ENCODE assay signal across 26 cellular contexts in genomic region chr4:3198906-3199305, GRCh38. TPM values are rescaled to one million over a fixed set of nuclear protein-coding genes. Genes with fewer than 3 reads are reported as not detected.
DNase-seq lines count a peak whose midpoint lies in the region; ATAC-seq and TF ChIP-seq lines count a peak whose summit lies in the region.
"Had no signal": no experiment of that assay in that cellular context is flagged by ENCODE, and none has a peak within 500 bp of the region (broad histone marks: within the 10 kb centered on the region; RNA-seq: fewer than 3 reads in every experiment).

No MANE protein-coding gene starts in this region.

- in situ Hi-C loops in gastrocnemius medialis (cut with MboI; ENCODE audit: low sequenced_read_pairs in 4 of 4), result no loop called here

- H3K4me3 ChIP-seq in gastroesophageal sphincter (no peak overlapping the region), gastrocnemius medialis (no peak overlapping the region), right atrium auricular region (no peak overlapping the region)
- H3K4me3 ChIP-seq in effector memory CD4-positive, alpha-beta T cell (ENCODE audit: insufficient read depth, low read depth, low read length, poor library complexity, severe bottlenecking), result no peak overlapping the region
- H3K4me3 ChIP-seq: SJSA1 had no signal

- no peaks in the 10 kb centered on the region for H3K9me3 ChIP-seq in gastroesophageal sphincter
- no peaks in the 10 kb centered on the region for H3K9me3 ChIP-seq in gastrocnemius medialis
- no peaks in the 10 kb centered on the region for H3K9me3 ChIP-seq in effector memory CD4-positive, alpha-beta T cell (ENCODE audit: control insufficient read depth, low read length)
- no peaks in the 10 kb centered on the region for H3K9me3 ChIP-seq in right atrium auricular region
- H3K9me3 ChIP-seq: BE2C, SJSA1 had no signal

- no peaks in the 10 kb centered on the region for H3K36me3 Mint-ChIP-seq in natural killer cell
- peaks cover 5% of the 10 kb centered on the region for H3K36me3 Mint-ChIP-seq in natural killer cell treated with Interleukin-12 subunit alpha and Interleukin-12 subunit beta and Interleukin-15 and Interleukin-18, amount 100 ng/mL, for 72 hours
- H3K36me3 Mint-ChIP-seq: IgD-negative memory B cell had no signal

- H3K4me1 ChIP-seq in gastroesophageal sphincter (peaks cover 7 to 37% (median 24%) of the 10 kb centered on the region in 3 donors), gastrocnemius medialis (peaks cover 41 to 43% of the 10 kb centered on the region in 2 donors), right atrium auricular region (peaks cover 0 to 9% of the 10 kb centered on the region in 2 donors)
- H3K4me1 ChIP-seq in effector memory CD4-positive, alpha-beta T cell (ENCODE audit: control insufficient read depth, insufficient read depth, low read length, poor library complexity, severe bottlenecking), result peaks cover 44% of the 10 kb centered on the region
- H3K4me1 ChIP-seq: SJSA1 had no signal

- peak overlapping the region in 3 of 4 donors; percentile 53 to 61 (median 55) for H3K27ac ChIP-seq in gastroesophageal sphincter
- peak overlapping the region; percentile 77 to 85 (median 82) for H3K27ac ChIP-seq in gastrocnemius medialis
- no peak overlapping the region for H3K27ac ChIP-seq in effector memory CD4-positive, alpha-beta T cell (ENCODE audit: insufficient read depth, low read length, poor library complexity, severe bottlenecking)
- no peak overlapping the region for H3K27ac ChIP-seq in right atrium auricular region
- H3K27ac ChIP-seq: HL-60, KMS-11, SJSA1 had no signal

- TF ChIP-seq POLR2A in gastroesophageal sphincter (IDR thresholded peaks at IDR 0.05) (no peak), gastrocnemius medialis (IDR thresholded peaks at IDR 0.05) (no peak)

- no peak for TF ChIP-seq EP300 in gastroesophageal sphincter (IDR thresholded peaks at IDR 0.05)

- ATAC-seq in natural killer cell, result no peak
- ATAC-seq in natural killer cell treated with Interleukin-12 subunit alpha and Interleukin-12 subunit beta and Interleukin-15 and Interleukin-18, amount 100 ng/mL, for 72 hours, result no peak
- no peak for ATAC-seq in gastroesophageal sphincter
- no peak for ATAC-seq in gastrocnemius medialis

- intact Hi-C loops in natural killer cell (cut with micrococcal nuclease) (no loop called here), gastrocnemius medialis (cut with DNase I; ENCODE audit: low total_unique reads) (loop anchor here (5.0 to 10.0 kb wide), 3 partner anchors 46 to 246 kb away; partner anchors contain the start of genes HGFAC and MSANTD1)

- H3K4me1 Mint-ChIP-seq in natural killer cell, result peaks cover 64 to 80% of the 10 kb centered on the region in 2 donors
- H3K4me1 Mint-ChIP-seq in natural killer cell treated with Interleukin-12 subunit alpha and Interleukin-12 subunit beta and Interleukin-15 and Interleukin-18, amount 100 ng/mL, for 72 hours (ENCODE audit: low read depth in 2 of 2), result peaks cover 61 to 64% of the 10 kb centered on the region in 2 donors

- no peak for DNase-seq in natural killer cell
- DNase-seq in natural killer cell treated with Interleukin-12 subunit alpha and Interleukin-12 subunit beta and Interleukin-15 and Interleukin-18, amount 100 ng/mL, for 72 hours (ENCODE audit: low spot score), result no peak
- DNase-seq in gastrocnemius medialis, result no peak
- no peak for DNase-seq in effector memory CD4-positive, alpha-beta T cell
- DNase-seq in right atrium auricular region (ENCODE audit: low spot score), result no peak
- DNase-seq in T1000 (lab: John Stamatoyannopoulos, UW), result no peak
- DNase-seq in C1 segment of cervical spinal cord (lab: John Stamatoyannopoulos, UW), result no peak
- DNase-seq: 8988T; ACHN; BE2C; CD4-positive, alpha-beta memory T cell; COR-L47; DMS53; GOT3; HCEC 1CT; MM.1S; NCI-H2029; NCI-H446; NCI-H526; Right ventricle myocardium superior; RPMI8226 had no signal

- H3K9me3 Mint-ChIP-seq in natural killer cell, result no peaks in the 10 kb centered on the region
- H3K9me3 Mint-ChIP-seq in natural killer cell treated with Interleukin-12 subunit alpha and Interleukin-12 subunit beta and Interleukin-15 and Interleukin-18, amount 100 ng/mL, for 72 hours, result no peaks in the 10 kb centered on the region
- H3K9me3 Mint-ChIP-seq: CD4-positive, alpha-beta memory T cell; IgD-negative memory B cell had no signal

- no peak overlapping the region for H3K4me3 Mint-ChIP-seq in natural killer cell
- H3K4me3 Mint-ChIP-seq in natural killer cell treated with Interleukin-12 subunit alpha and Interleukin-12 subunit beta and Interleukin-15 and Interleukin-18, amount 100 ng/mL, for 72 hours, result no peak overlapping the region
- H3K4me3 Mint-ChIP-seq: CD4-positive, alpha-beta memory T cell; IgD-negative memory B cell had no signal

- H3K27ac Mint-ChIP-seq in natural killer cell, result peak overlapping the region; percentile 79 to 96
- no peak overlapping the region for H3K27ac Mint-ChIP-seq in natural killer cell treated with Interleukin-12 subunit alpha and Interleukin-12 subunit beta and Interleukin-15 and Interleukin-18, amount 100 ng/mL, for 72 hours
- H3K27ac Mint-ChIP-seq: IgD-negative memory B cell had no signal

- peaks cover 0 to 64% of the 10 kb centered on the region in 2 donors for H3K36me3 ChIP-seq in gastroesophageal sphincter
- no peaks in the 10 kb centered on the region for H3K36me3 ChIP-seq in gastrocnemius medialis
- no peaks in the 10 kb centered on the region for H3K36me3 ChIP-seq in effector memory CD4-positive, alpha-beta T cell (ENCODE audit: control insufficient read depth, insufficient read depth, low read length)
- H3K36me3 ChIP-seq in right atrium auricular region, result peaks cover 33% of the 10 kb centered on the region

- H3K27me3 Mint-ChIP-seq in natural killer cell (ENCODE audit: low read depth in 2 of 2), result no peaks in the 10 kb centered on the region
- H3K27me3 Mint-ChIP-seq in natural killer cell treated with Interleukin-12 subunit alpha and Interleukin-12 subunit beta and Interleukin-15 and Interleukin-18, amount 100 ng/mL, for 72 hours, result no peaks in the 10 kb centered on the region
- H3K27me3 Mint-ChIP-seq: CD4-positive, alpha-beta memory T cell had no signal

- WGBS in gastroesophageal sphincter (ENCODE audit: low coverage in 1 of 2), 2 donors, result no CpG with 5 or more reads among the region's 12 CpGs

- no peaks in the 10 kb centered on the region for H3K27me3 ChIP-seq in gastroesophageal sphincter
- no peaks in the 10 kb centered on the region for H3K27me3 ChIP-seq in gastrocnemius medialis
- no peaks in the 10 kb centered on the region for H3K27me3 ChIP-seq in effector memory CD4-positive, alpha-beta T cell (replicated peaks; ENCODE audit: control insufficient read depth, insufficient read depth, low read length, poor library complexity, severe bottlenecking)
- H3K27me3 ChIP-seq in right atrium auricular region, result no peaks in the 10 kb centered on the region
- H3K27me3 ChIP-seq: BE2C, SJSA1 had no signal

- TF ChIP-seq CTCF in natural killer cell (IDR thresholded peaks at IDR 0.05) (no peak), gastroesophageal sphincter (IDR thresholded peaks at IDR 0.05) (no peak), gastrocnemius medialis (IDR thresholded peaks at IDR 0.05 in 4 of 5, conservative IDR thresholded peaks at IDR 0.05 in 1 of 5) (no peak), right atrium auricular region (IDR thresholded peaks at IDR 0.05) (no peak)

RNA-seq across cellular contexts. Expression of gene MSANTD1, which starts 50.1 kb away (rescaled TPM):
- total RNA-seq in natural killer cell (1 to 10 TPM in 2 of 3 donors, under 1 TPM in 1; 0.54 to 2.2 (median 1.8) TPM), gastroesophageal sphincter (1 to 10 TPM in 2 of 4 donors, under 1 TPM in 1, not detected in 1; 0.78 to 6.9 (median 1.5) TPM), gastrocnemius medialis (1 to 10 TPM in 1 of 4 donors, under 1 TPM in 3; 0.36 to 1.5 (median 0.48) TPM), right atrium auricular region (not detected)
- 1 to 10 TPM; 1.8 to 2.0 TPM for total RNA-seq in natural killer cell treated with Interleukin-12 subunit alpha and Interleukin-12 subunit beta and Interleukin-15 and Interleukin-18, amount 100 ng/mL, for 72 hours

Comparison
In these comparisons a context has a peak if more than half of its experiments do, and no peak if none do; other contexts are left out.
1. H3K27ac Mint-ChIP-seq: peak in natural killer cell (2 of 2); none in natural killer cell treated with Interleukin-12 subunit alpha and Interleukin-12 subunit beta and Interleukin-15 and Interleukin-18, amount 100 ng/mL, for 72 hours (0 of 2).
2. H3K27ac ChIP-seq: peak in gastroesophageal sphincter (3 of 4) and gastrocnemius medialis (4 of 4); none in effector memory CD4-positive, alpha-beta T cell (single experiment) and right atrium auricular region (0 of 2).